In genomic region chr5:36240779-36241635, GRCh38 we compare ENCODE assay signal across 8 cellular contexts. TPM values are rescaled to one million over a fixed set of nuclear protein-coding genes. Genes with fewer than 3 reads are reported as not detected.
DNase-seq lines count a peak whose midpoint lies in the region; ATAC-seq, FAIRE-seq and TF ChIP-seq lines count a peak whose summit lies in the region.

No MANE protein-coding gene starts in this region.

- H3K4me3 ChIP-seq in HUES6 (ENCODE audit: low read depth, low read length) (peak overlapping the region; percentile 78), SJSA1 (peak overlapping the region; percentile 76), cardiac muscle cell (peak overlapping the region; percentile 59), ovary (peak overlapping the region; percentile 59)

- H3K36me3 ChIP-seq in HUES6 (ENCODE audit: control insufficient read depth, insufficient read depth, low read length) (no peaks in the 10 kb centered on the region), SJSA1 (0 out of 2 replicates have a peak, but pooled peaks cover 4% of the 10 kb centered on the region), cardiac muscle cell (no peaks in the 10 kb centered on the region), ovary (no peaks in the 10 kb centered on the region)

- 0 to 1% (median 0%) methylated on average over 50 to 62 of the region's 62 CpGs for WGBS in ovary, 3 donors

- TF ChIP-seq CTCF in cardiac muscle cell (IDR thresholded peaks at IDR 0.05; ENCODE audit: low read depth, low read length) (peak; percentile 2), ovary (IDR thresholded peaks at IDR 0.05) (no peak)

- H3K27me3 ChIP-seq in HUES6 (ENCODE audit: control insufficient read depth, insufficient read depth, low read length) (peaks cover 19% of the 10 kb centered on the region), SJSA1 (replicated peaks) (no peaks in the 10 kb centered on the region), cardiac muscle cell (no peaks in the 10 kb centered on the region), ovary (no peaks in the 10 kb centered on the region)

- H3K27ac ChIP-seq in HUES6 (ENCODE audit: low read depth, low read length) (peak overlapping the region; percentile 72), SJSA1 (peak overlapping the region; percentile 81), cardiac muscle cell (peak overlapping the region; percentile 95), ovary (peak overlapping the region; percentile 88 to 99)

- no peaks in the 10 kb centered on the region for H3K27me3 Mint-ChIP-seq in activated naive CD8-positive, alpha-beta T cell treated with anti-CD3 and anti-CD28 coated beads, Interleukin-2, amount 50 U/mL, for 24 hours

- H3K9ac ChIP-seq in HUES6 (ENCODE audit: low read length) = peak overlapping the region; percentile 89

- peak; percentile 21 for DNase-seq in DMS79 (lab: John Stamatoyannopoulos, UW)
- peak; percentile 62 to 74 for DNase-seq in SJSA1 (ENCODE audit: low read depth in 1 of 2, low spot score in 2 of 2)
- DNase-seq in activated naive CD8-positive, alpha-beta T cell treated with anti-CD3 and anti-CD28 coated beads, Interleukin-2, amount 50 U/mL, for 24 hours = peak; percentile 52
- DNase-seq in cardiac muscle cell (ENCODE audit: low read depth in 1 of 2, low spot score in 1 of 2) = peak; percentile 73 to 86
- peak; percentile 73 to 83 (median 81) for DNase-seq in ovary
- DNase-seq in urothelium cell line (ENCODE audit: low spot score) = peak; percentile 78

- H3K9me3 Mint-ChIP-seq in activated naive CD8-positive, alpha-beta T cell treated with anti-CD3 and anti-CD28 coated beads, Interleukin-2, amount 50 U/mL, for 24 hours = peaks cover 8% of the 10 kb centered on the region

- H3K9me3 ChIP-seq in HUES6 (ENCODE audit: control insufficient read depth, insufficient read depth, low read depth, low read length) = peaks cover 6% of the 10 kb centered on the region
- peaks cover 9% of the 10 kb centered on the region; the same call in 1 of the 2 replicates for H3K9me3 ChIP-seq in SJSA1 (replicated peaks)
- no peaks in the 10 kb centered on the region for H3K9me3 ChIP-seq in cardiac muscle cell (ENCODE audit: low read depth)
- H3K9me3 ChIP-seq in ovary = no peaks in the 10 kb centered on the region

- peaks cover 5% of the 10 kb centered on the region for H3K36me3 Mint-ChIP-seq in activated naive CD8-positive, alpha-beta T cell treated with anti-CD3 and anti-CD28 coated beads, Interleukin-2, amount 50 U/mL, for 24 hours (ENCODE audit: low read depth)

- H3K4me1 Mint-ChIP-seq in activated naive CD8-positive, alpha-beta T cell treated with anti-CD3 and anti-CD28 coated beads, Interleukin-2, amount 50 U/mL, for 24 hours = peaks cover 53% of the 10 kb centered on the region

- ATAC-seq in GM21526 (IDR thresholded peaks at IDR 0.05; ENCODE audit: low FRiP score, unreplicated experiment) = peak; percentile 27
- ATAC-seq in activated naive CD8-positive, alpha-beta T cell treated with anti-CD3 and anti-CD28 coated beads, Interleukin-2, amount 50 U/mL, for 24 hours = peak; percentile 3

- intact Hi-C loops in ovary (cut with DNase I) = loop anchor here in 3 of 4 donors (10.0 kb wide), 2 partner anchors 64 to 154 kb away; partner anchors contain the start of gene RANBP3L (in 2 of the 3)

- H3K27ac Mint-ChIP-seq in activated naive CD8-positive, alpha-beta T cell treated with anti-CD3 and anti-CD28 coated beads, Interleukin-2, amount 50 U/mL, for 24 hours = peak overlapping the region; percentile 76

- no peak for FAIRE-seq in urothelium cell line (lab: Jason Lieb, UNC)

- H3K4me1 ChIP-seq in HUES6 (ENCODE audit: control insufficient read depth, insufficient read depth, low read length) (peaks cover 23% of the 10 kb centered on the region; the same call in 1 of the 2 replicates), SJSA1 (replicated peaks) (peaks cover 26% of the 10 kb centered on the region), cardiac muscle cell (ENCODE audit: low read depth) (peaks cover 21% of the 10 kb centered on the region), ovary (ENCODE audit: insufficient read depth) (peaks cover 10% of the 10 kb centered on the region)

- no peak for TF ChIP-seq EP300 in ovary (IDR thresholded peaks at IDR 0.05)

- peak overlapping the region; percentile 79 for H3K4me3 Mint-ChIP-seq in activated naive CD8-positive, alpha-beta T cell treated with anti-CD3 and anti-CD28 coated beads, Interleukin-2, amount 50 U/mL, for 24 hours

- no peak for TF ChIP-seq POLR2A in ovary (IDR thresholded peaks at IDR 0.05)

RNA-seq across cellular contexts. Expression of gene NADK2, which starts 0.7 kb away (rescaled TPM):
- 14.3 and 22.2 TPM in 2 replicates for total RNA-seq in SJSA1 (2014; rRNA removed; shearing (Covaris generic))
- 37.8 and 38.2 TPM in 2 replicates for total RNA-seq in cardiac muscle cell
- 41.3 and 52.3 TPM in 2 replicates for polyA plus RNA-seq in cardiac muscle cell
- total RNA-seq in ovary = 10 to 100 TPM; 16.7 to 46.7 (median 32.0) TPM
- polyA plus RNA-seq in ovary = 10 to 100 TPM; 13.5 to 26.4 TPM

Comparison
In these comparisons a context has a peak if more than half of its experiments do, and no peak if none do; other contexts are left out.
1. Peak in every context shown above with its lines: DNase-seq, ATAC-seq, H3K4me3 ChIP-seq and H3K27ac ChIP-seq.
2. DNase-seq: peak in every context shown above with its lines; median percentile 81 in ovary; 80 in cardiac muscle cell; 78 in urothelium cell line; 68 in SJSA1; 52 in activated naive CD8-positive, alpha-beta T cell treated with anti-CD3 and anti-CD28 coated beads, Interleukin-2, amount 50 U/mL, for 24 hours; 21 in DMS79.